In genomic region chr19:7489609-7490044, GRCh38 we compare ENCODE assay signal across 8 cellular contexts. TPM values are rescaled to one million over a fixed set of nuclear protein-coding genes. Genes with fewer than 3 reads are reported as not detected.
DNase-seq lines count a peak whose midpoint lies in the region; ATAC-seq and TF ChIP-seq lines count a peak whose summit lies in the region.

No MANE protein-coding gene starts in this region.

- peak overlapping the region; percentile 44 for H2AFZ ChIP-seq in neural progenitor cell (replicated peaks)

- H3K4me1 Mint-ChIP-seq in CD14-positive monocyte: peaks cover 44% of the 10 kb centered on the region
- H3K4me1 Mint-ChIP-seq in neural progenitor cell: peaks cover 22% of the 10 kb centered on the region

- peaks cover 12% of the 10 kb centered on the region for H3F3A ChIP-seq in neural progenitor cell (ENCODE audit: low read depth)

- no peaks in the 10 kb centered on the region for H4K20me1 ChIP-seq in neural progenitor cell (ENCODE audit: low read depth)

- peak overlapping the region; percentile 9 for H3K4me2 ChIP-seq in neural progenitor cell

- H3K27me3 Mint-ChIP-seq in CD14-positive monocyte (ENCODE audit: low read depth in 3 of 3) (peaks cover 3 to 9% (median 6%) of the 10 kb centered on the region in 3 donors), neural progenitor cell (ENCODE audit: insufficient read depth, low read depth) (peaks cover 13% of the 10 kb centered on the region)

- peak overlapping the region in 58 of 59 donors; percentile 77 to 98 (median 94) for H3K27ac ChIP-seq in dorsolateral prefrontal cortex
- peak overlapping the region; percentile 77 for H3K27ac ChIP-seq in neural progenitor cell

- H3K79me2 ChIP-seq in neural progenitor cell (ENCODE audit: low read depth): no peaks in the 10 kb centered on the region

- H3K36me3 ChIP-seq in neural progenitor cell: no peaks in the 10 kb centered on the region

- H3K9me3 Mint-ChIP-seq in CD14-positive monocyte (peaks cover 0 to 5% (median 0%) of the 10 kb centered on the region in 7 donors), neural progenitor cell (no peaks in the 10 kb centered on the region)

- peak overlapping the region in 48 of 59 donors; percentile 53 to 96 (median 74) for H3K4me3 ChIP-seq in dorsolateral prefrontal cortex
- no peak overlapping the region for H3K4me3 ChIP-seq in neural progenitor cell

- H3K9me3 ChIP-seq in neural progenitor cell (ENCODE audit: low read depth): no peaks in the 10 kb centered on the region

- intact Hi-C loops in CD14-positive monocyte (cut with micrococcal nuclease) (loop anchor here in 1 of 2 donors (5.0 kb wide), 1 partner anchor 53 kb away; no protein-coding TSS in a partner anchor), dorsolateral prefrontal cortex (cut with DNase I) (loop anchor here in 1 of 2 donors (2.0 to 10.0 kb wide), 3 partner anchors 33 to 95 kb away; partner anchors contain the start of gene MCOLN1)

- H3K27ac Mint-ChIP-seq in CD14-positive monocyte (peak overlapping the region; percentile 33 to 96 (median 91)), neural progenitor cell (peak overlapping the region; percentile 91)

- H3K4me3 Mint-ChIP-seq in CD14-positive monocyte (no peak overlapping the region), neural progenitor cell (peak overlapping the region; percentile 72)

- ATAC-seq in GM19395 (IDR thresholded peaks at IDR 0.05; ENCODE audit: unreplicated experiment): no peak
- ATAC-seq in activated CD4-positive, CD25-positive, alpha-beta regulatory T cell treated with anti-CD3 and anti-CD28 coated beads, Interleukin-2, amount 50 U/mL, for 24 hours: no peak

- no peaks in the 10 kb centered on the region for H3K27me3 ChIP-seq in dorsolateral prefrontal cortex
- no peaks in the 10 kb centered on the region for H3K27me3 ChIP-seq in neural progenitor cell

- peaks cover 10% of the 10 kb centered on the region for H3K4me1 ChIP-seq in neural progenitor cell

- TF ChIP-seq CTCF in CD14-positive monocyte (IDR thresholded peaks at IDR 0.05) (no peak), dorsolateral prefrontal cortex (IDR thresholded peaks at IDR 0.05 in 54 of 56, conservative IDR thresholded peaks at IDR 0.05 in 2 of 56; ENCODE audit: low read depth in 1 of 56, partially characterized antibody in 56 of 56) (no peak), neural progenitor cell (IDR thresholded peaks at IDR 0.05) (no peak)

- DNase-seq in CD14-positive monocyte (ENCODE audit: low spot score) (no peak), LoVo (ENCODE audit: low spot score) (peak; percentile 70), dorsolateral prefrontal cortex (no peak), neural progenitor cell (ENCODE audit: low spot score) (peak; percentile 13), NCI-H524 (lab: John Stamatoyannopoulos, UW) (no peak), NCI-H82 (lab: John Stamatoyannopoulos, UW) (no peak)

- H3K9ac ChIP-seq in neural progenitor cell: no peak overlapping the region

- H3K36me3 Mint-ChIP-seq in CD14-positive monocyte: no peaks in the 10 kb centered on the region
- no peaks in the 10 kb centered on the region for H3K36me3 Mint-ChIP-seq in neural progenitor cell

RNA-seq across cellular contexts. Expression of gene PEX11G, which starts 0.8 kb away (rescaled TPM):
- 1 to 10 TPM; 1.4 to 3.0 TPM for polyA plus RNA-seq in CD14-positive monocyte
- total RNA-seq in dorsolateral prefrontal cortex (1 to 10 TPM in 117 of 120 experiments, under 1 TPM in 3; 0.77 to 8.8 (median 3.2) TPM), neural progenitor cell (ENCODE audit: low replicate concordance) (1.0 and 5.7 TPM in 2 replicates)

RNA-seq across cellular contexts. Expression of gene ZNF358, which starts 26.3 kb away (rescaled TPM):
- 1 to 10 TPM in 1 of 2 donors, under 1 TPM in 1; 0.41 to 1.0 TPM for polyA plus RNA-seq in CD14-positive monocyte
- total RNA-seq in dorsolateral prefrontal cortex: 100 to 1,000 TPM in 76 of 120 experiments, 10 to 100 TPM in 44; 69.6 to 225 (median 107) TPM
- 16.9 and 50.3 TPM in 2 replicates for total RNA-seq in neural progenitor cell (ENCODE audit: low replicate concordance)

RNA-seq across cellular contexts. Expression of gene MCOLN1, which starts 32.8 kb away (rescaled TPM):
- 10 to 100 TPM; 32.8 to 34.3 TPM for polyA plus RNA-seq in CD14-positive monocyte
- 10 to 100 TPM; 21.1 to 64.6 (median 33.5) TPM for total RNA-seq in dorsolateral prefrontal cortex
- total RNA-seq in neural progenitor cell (ENCODE audit: low replicate concordance): 6.6 and 7.1 TPM in 2 replicates

RNA-seq across cellular contexts. Expression of gene PNPLA6, which starts 45.9 kb away (rescaled TPM):
- 10 to 100 TPM; 11.2 to 14.4 TPM for polyA plus RNA-seq in CD14-positive monocyte
- total RNA-seq in dorsolateral prefrontal cortex (100 to 1,000 TPM; 131 to 340 (median 192) TPM), neural progenitor cell (ENCODE audit: low replicate concordance) (25.5 and 78.9 TPM in 2 replicates)

Comparison
In these comparisons a context has a peak if more than half of its experiments do, and no peak if none do; other contexts are left out.
1. DNase-seq: peak in LoVo (single experiment) and neural progenitor cell (single experiment); none in CD14-positive monocyte (single experiment), dorsolateral prefrontal cortex (0 of 10), NCI-H524 (0 of 2) and NCI-H82 (single experiment).